In the genomic region with DNA sequence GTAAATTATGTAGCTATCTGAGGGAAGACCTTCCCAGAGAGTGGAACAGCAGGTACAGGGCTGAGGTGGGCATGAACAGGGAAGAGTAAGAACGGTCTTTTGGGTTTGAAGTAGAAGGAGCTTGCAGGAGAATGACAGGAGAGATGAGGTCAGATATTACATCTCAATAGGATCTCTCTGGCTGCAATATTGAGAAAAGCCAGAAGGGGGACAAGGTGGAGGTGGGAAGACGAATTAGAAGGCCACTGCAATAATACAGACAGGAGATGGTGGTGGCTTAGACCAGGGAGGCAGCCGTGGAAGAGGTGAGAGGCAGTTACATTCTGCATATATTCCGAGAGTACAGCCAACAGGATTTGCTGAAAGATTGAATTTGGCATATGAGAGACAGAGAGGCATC, we compare ENCODE assay signal across 9 cellular contexts.
A peak's percentile ranks its signal among the peaks of the same experiment; 100 is the strongest.
DNase-seq lines count a peak whose midpoint lies in the region; ATAC-seq and TF ChIP-seq lines count a peak whose summit lies in the region.
"Had no signal": no experiment of that assay in that cellular context is flagged by ENCODE, and none has a peak within 500 bp of the region (broad histone marks: within the 10 kb centered on the region; RNA-seq: fewer than 3 reads in every experiment).

No MANE protein-coding gene starts in this region.

- no peak for TF ChIP-seq CTCF in HEK293 (tag by site-specific recombination; IDR thresholded peaks at IDR 0.05)
- peak; percentile 37 for TF ChIP-seq CTCF in fibroblast of the aortic adventitia (IDR thresholded peaks at IDR 0.05; ENCODE audit: insufficient read depth, low read length)

- no peaks in the 10 kb centered on the region for H3K36me3 ChIP-seq in HEK293 (ENCODE audit: control insufficient read depth in 2 of 2, insufficient read depth in 1 of 2, low read length in 2 of 2)

- ATAC-seq in stimulated activated effector memory CD8-positive, alpha-beta T cell treated with anti-CD3 and anti-CD28 coated beads, Interleukin-12 subunit alpha, Interleukin-12 subunit beta, amount 100 ng/mL, for 72 hours, result no peak

- H3K27ac Mint-ChIP-seq in stimulated activated effector memory CD8-positive, alpha-beta T cell treated with anti-CD3 and anti-CD28 coated beads, Interleukin-12 subunit alpha, Interleukin-12 subunit beta, amount 100 ng/mL, for 72 hours, result no peak overlapping the region
- H3K27ac Mint-ChIP-seq: activated naive CD8-positive, alpha-beta T cell had no signal

- no peak overlapping the region for H3K27ac ChIP-seq in HEK293 (ENCODE audit: extremely low read depth, low read depth, low read length)

- POLR2A ChIA-PET in HEK293 (lab: Yijun Ruan, JAX), result no interaction called here

- H3K36me3 Mint-ChIP-seq in stimulated activated effector memory CD8-positive, alpha-beta T cell treated with anti-CD3 and anti-CD28 coated beads, Interleukin-12 subunit alpha, Interleukin-12 subunit beta, amount 100 ng/mL, for 72 hours, result no peaks in the 10 kb centered on the region
- H3K36me3 Mint-ChIP-seq: activated naive CD8-positive, alpha-beta T cell had no signal

- peaks cover 9% of the 10 kb centered on the region for H3K9me3 Mint-ChIP-seq in stimulated activated effector memory CD8-positive, alpha-beta T cell treated with anti-CD3 and anti-CD28 coated beads, Interleukin-12 subunit alpha, Interleukin-12 subunit beta, amount 100 ng/mL, for 72 hours

- CTCF ChIA-PET in HEK293 (lab: Yijun Ruan, JAX), result interaction anchor here (0.6 to 4.5 kb wide), 4 partner anchors 16 to 375 kb away, joined by 3 to 34 read pairs (median 4); no protein-coding TSS in a partner anchor

- H3K4me1 Mint-ChIP-seq in stimulated activated effector memory CD8-positive, alpha-beta T cell treated with anti-CD3 and anti-CD28 coated beads, Interleukin-12 subunit alpha, Interleukin-12 subunit beta, amount 100 ng/mL, for 72 hours, result no peaks in the 10 kb centered on the region

- H3K4me1 ChIP-seq in HEK293 (ENCODE audit: control insufficient read depth, insufficient read depth, low read length), result no peaks in the 10 kb centered on the region

- no peak overlapping the region for H3K4me3 Mint-ChIP-seq in stimulated activated effector memory CD8-positive, alpha-beta T cell treated with anti-CD3 and anti-CD28 coated beads, Interleukin-12 subunit alpha, Interleukin-12 subunit beta, amount 100 ng/mL, for 72 hours
- H3K4me3 Mint-ChIP-seq: activated naive CD8-positive, alpha-beta T cell had no signal

- no peaks in the 10 kb centered on the region for H3K9me3 ChIP-seq in HEK293 (ENCODE audit: control insufficient read depth, insufficient read depth, low read depth, low read length)

- H3K4me3 ChIP-seq in HEK293 (ENCODE audit: low read depth, low read length) (no peak overlapping the region), fibroblast of the aortic adventitia (ENCODE audit: low read depth, low read length) (no peak overlapping the region)

- DNase-seq in NCI-H345 (lab: John Stamatoyannopoulos, UW) (peak; percentile 24), NCI-H345 treated with DMSO at 0.1 percent for 48 hours (lab: John Stamatoyannopoulos, UW; ENCODE audit: unreplicated experiment) (no peak), NCI-H226 (peak; percentile 5), fibroblast of the aortic adventitia (ENCODE audit: low read depth) (peak; percentile 2), pons (ENCODE audit: low spot score) (no peak)
- DNase-seq in stimulated activated effector memory CD8-positive, alpha-beta T cell treated with anti-CD3 and anti-CD28 coated beads, Interleukin-12 subunit alpha, Interleukin-12 subunit beta, amount 100 ng/mL, for 72 hours (ENCODE audit: low spot score in 2 of 2), result no peak
- DNase-seq in activated effector memory CD4-positive, alpha-beta T cell treated with anti-CD3 and anti-CD28 coated beads, Interleukin-2, amount 50 U/mL, for 16 hours, result no peak

TF ChIP-seq in HEK293, 187 proteins besides CTCF, POLR2A, EP300 and RAD21:
- TF ChIP-seq ZNF654 (tag by site-specific recombination; IDR thresholded peaks at IDR 0.05; ENCODE audit: low read depth), result peak; percentile 19
- no peak for TF ChIP-seq ZNF175 (tag by site-specific recombination; IDR thresholded peaks at IDR 0.05)

Comparison
In these comparisons a context has a peak if more than half of its experiments do, and no peak if none do; other contexts are left out.
1. DNase-seq: peak in NCI-H345 (single experiment), NCI-H226 (single experiment) and fibroblast of the aortic adventitia (single experiment); none in NCI-H345 treated with DMSO at 0.1 percent for 48 hours (single experiment), stimulated activated effector memory CD8-positive, alpha-beta T cell treated with anti-CD3 and anti-CD28 coated beads, Interleukin-12 subunit alpha, Interleukin-12 subunit beta, amount 100 ng/mL, for 72 hours (0 of 2), activated effector memory CD4-positive, alpha-beta T cell treated with anti-CD3 and anti-CD28 coated beads, Interleukin-2, amount 50 U/mL, for 16 hours (single experiment) and pons (single experiment).